29 cellular contexts compared by ENCODE assay signal in the genomic region with DNA sequence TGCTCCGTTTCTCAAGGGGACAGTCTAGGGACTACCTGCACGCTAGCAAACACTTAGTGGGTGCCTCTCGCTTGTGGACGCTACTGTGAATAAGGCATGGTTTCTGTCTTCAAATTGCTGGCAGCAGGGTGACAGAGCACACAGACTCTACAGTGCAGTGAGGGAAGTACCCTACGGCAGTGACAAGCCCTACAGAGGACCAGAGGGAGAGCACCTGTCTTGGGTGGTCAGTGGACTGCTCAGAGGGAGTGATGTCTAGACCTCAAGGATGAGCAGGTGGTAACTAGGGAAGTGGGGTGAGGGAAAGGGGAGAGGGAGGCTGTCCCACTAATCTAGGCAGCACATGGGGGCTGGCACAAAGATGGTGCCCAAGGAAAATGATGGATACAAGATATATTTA.
"Had no signal": no experiment of that assay in that cellular context is flagged by ENCODE, and none has a peak within 500 bp of the region (broad histone marks: within the 10 kb centered on the region; RNA-seq: fewer than 3 reads in every experiment).

No MANE protein-coding gene starts in this region.

- DNase-seq: naive thymus-derived CD4-positive, alpha-beta T cell; natural killer cell; nucleus accumbens; ovary; right cardiac atrium; stimulated activated CD4-positive, alpha-beta T cell treated with anti-CD3 and anti-CD28 coated beads, Interleukin-15, amount 100 ng/mL, for 24 hours; stimulated activated CD4-positive, alpha-beta T cell treated with anti-CD3 and anti-CD28 coated beads, Interleukin-2, amount 100 ng/mL, for 24 hours; stimulated activated CD4-positive, alpha-beta T cell treated with anti-CD3 and anti-CD28 coated beads, Interleukin-2, amount 100 ng/mL, for 48 hours; stimulated activated CD4-positive, alpha-beta T cell treated with anti-CD3 and anti-CD28 coated beads, Interleukin-4, amount 100 ng/mL, for 24 hours; stimulated activated naive CD4-positive, alpha-beta T cell; stimulated activated naive CD8-positive, alpha-beta T cell treated with anti-CD3 and anti-CD28 coated beads, Interleukin-15, amount 100 ng/mL, for 72 hours; stimulated activated naive CD8-positive, alpha-beta T cell treated with anti-CD3 and anti-CD28 coated beads, Interleukin-15, Interleukin-2, amounts not matched to agents 100 U/mL and 50 U/mL, for 24 hours; testis; tibial artery; transverse colon had no signal

- H3K4me2 ChIP-seq: smooth muscle cell had no signal

- H3K9me3 Mint-ChIP-seq: neural crest cell had no signal

- H3K9me3 ChIP-seq: neutrophil, ovary, suprapubic skin, testis, transverse colon, vagina had no signal

- H3K4me1 Mint-ChIP-seq: naive thymus-derived CD4-positive, alpha-beta T cell; natural killer cell; nephron; stimulated activated memory B cell treated with anti-CD40 and anti-IgM and Interleukin-4, amounts not matched to agents 10 μg/mL and 1 μg/mL and 100 μg/mL, for 72 hours; stimulated activated naive CD8-positive, alpha-beta T cell treated with anti-CD3 and anti-CD28 coated beads, Interleukin-15, amount 100 ng/mL, for 72 hours had no signal

- H3K4me3 ChIP-seq: ovary, psoas muscle, skin epidermis, smooth muscle cell, suprapubic skin, testis, tibial artery, transverse colon, upper lobe of right lung, vagina had no signal

- ATAC-seq: naive thymus-derived CD4-positive, alpha-beta T cell; natural killer cell; psoas muscle; right cardiac atrium; sciatic nerve; stimulated activated memory B cell treated with anti-CD40 and anti-IgM and Interleukin-4, amounts not matched to agents 10 μg/mL and 1 μg/mL and 100 μg/mL, for 72 hours; stimulated activated naive CD8-positive, alpha-beta T cell treated with anti-CD3 and anti-CD28 coated beads, Interleukin-15, amount 100 ng/mL, for 72 hours; stimulated activated naive CD8-positive, alpha-beta T cell treated with anti-CD3 and anti-CD28 coated beads, Interleukin-15, Interleukin-2, amounts not matched to agents 100 U/mL and 50 U/mL, for 24 hours; upper lobe of right lung had no signal

- H3K36me3 ChIP-seq: neutrophil, ovary, suprapubic skin, transverse colon, upper lobe of right lung, vagina had no signal

- H3K27ac ChIP-seq: neutrophil, ovary, parathyroid adenoma, psoas muscle, skin epidermis, suprapubic skin, testis, tibial artery, transverse colon, upper lobe of right lung, vagina had no signal

- H3K27ac Mint-ChIP-seq: naive thymus-derived CD4-positive, alpha-beta T cell; natural killer cell; nephron; progenitor cell of endocrine pancreas; stimulated activated memory B cell treated with anti-CD40 and anti-IgM and Interleukin-4, amounts not matched to agents 10 μg/mL and 1 μg/mL and 100 μg/mL, for 72 hours; type B pancreatic cell had no signal

- H3K27me3 ChIP-seq: neutrophil, ovary, suprapubic skin, testis, tibial artery, transverse colon, upper lobe of right lung, vagina had no signal

- H3K79me2 ChIP-seq: parathyroid adenoma had no signal

- H3K4me3 Mint-ChIP-seq: naive thymus-derived CD4-positive, alpha-beta T cell; natural killer cell; nephron; neural crest cell; stimulated activated memory B cell treated with anti-CD40 and anti-IgM and Interleukin-4, amounts not matched to agents 10 μg/mL and 1 μg/mL and 100 μg/mL, for 72 hours; stimulated activated naive CD8-positive, alpha-beta T cell treated with anti-CD3 and anti-CD28 coated beads, Interleukin-15, amount 100 ng/mL, for 72 hours; type B pancreatic cell had no signal

- H2AFZ ChIP-seq: parathyroid adenoma had no signal

- H3K27me3 Mint-ChIP-seq: naive thymus-derived CD4-positive, alpha-beta T cell; stimulated activated memory B cell treated with anti-CD40 and anti-IgM and Interleukin-4, amounts not matched to agents 10 μg/mL and 1 μg/mL and 100 μg/mL, for 72 hours; stimulated activated naive CD8-positive, alpha-beta T cell treated with anti-CD3 and anti-CD28 coated beads, Interleukin-15, amount 100 ng/mL, for 72 hours; type B pancreatic cell had no signal

- H3K9ac ChIP-seq: parathyroid adenoma had no signal

- H3K4me1 ChIP-seq: parathyroid adenoma, psoas muscle, suprapubic skin, testis, tibial artery, transverse colon, upper lobe of right lung, vagina had no signal
